Comparison of ENCODE assay signal across 1 cellular context in the genomic region with DNA sequence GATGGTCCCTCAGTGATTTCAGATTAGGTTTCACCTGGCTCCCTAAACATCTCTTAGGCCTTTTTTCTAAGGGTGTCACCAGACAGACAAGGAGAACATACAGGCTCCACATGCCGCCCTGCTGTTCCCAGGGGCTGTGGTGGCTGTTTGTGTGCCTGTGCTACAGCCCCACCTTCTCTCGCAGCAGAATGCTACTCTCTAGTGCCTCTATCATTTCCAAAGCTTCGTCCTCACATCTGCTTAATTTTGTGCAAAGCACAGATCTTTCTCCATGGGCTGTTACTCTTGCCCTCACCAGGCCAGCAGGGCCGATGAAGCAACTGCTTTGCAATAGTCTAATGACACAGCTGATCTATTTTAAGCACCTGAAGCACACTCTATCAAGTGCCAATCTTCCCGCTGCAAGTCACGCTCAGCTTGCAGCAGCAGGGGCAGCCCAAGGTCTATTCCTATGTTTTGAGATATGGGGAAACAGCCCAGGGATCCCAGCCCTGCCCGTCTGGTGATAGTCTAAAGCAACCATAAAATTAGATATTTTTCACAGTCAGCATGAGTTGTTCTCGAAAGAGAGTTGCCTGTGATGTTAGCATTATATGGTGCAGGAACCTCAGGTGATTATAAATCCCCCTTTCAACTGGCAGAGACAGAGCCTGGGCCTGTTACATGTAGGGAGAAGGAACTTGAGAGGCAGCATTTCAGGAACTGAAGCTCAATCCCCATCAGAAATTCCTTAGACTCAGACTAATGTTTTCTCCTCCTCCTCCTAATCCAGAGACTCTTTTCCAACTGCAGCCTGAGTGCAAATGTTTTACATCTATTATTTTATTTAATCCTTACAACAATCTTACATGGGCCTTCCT.
A peak's percentile ranks its signal among the peaks of the same experiment; 100 is the strongest.
TF ChIP-seq lines count a peak whose summit lies in the region.

No MANE protein-coding gene starts in this region.

TF ChIP-seq in K562, 482 proteins besides CTCF, POLR2A, EP300 and RAD21 (continues in another document):
- TF ChIP-seq, protein P1, sequence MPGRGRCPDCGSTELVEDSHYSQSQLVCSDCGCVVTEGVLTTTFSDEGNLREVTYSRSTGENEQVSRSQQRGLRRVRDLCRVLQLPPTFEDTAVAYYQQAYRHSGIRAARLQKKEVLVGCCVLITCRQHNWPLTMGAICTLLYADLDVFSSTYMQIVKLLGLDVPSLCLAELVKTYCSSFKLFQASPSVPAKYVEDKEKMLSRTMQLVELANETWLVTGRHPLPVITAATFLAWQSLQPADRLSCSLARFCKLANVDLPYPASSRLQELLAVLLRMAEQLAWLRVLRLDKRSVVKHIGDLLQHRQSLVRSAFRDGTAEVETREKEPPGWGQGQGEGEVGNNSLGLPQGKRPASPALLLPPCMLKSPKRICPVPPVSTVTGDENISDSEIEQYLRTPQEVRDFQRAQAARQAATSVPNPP (IDR thresholded peaks at IDR 0.05; ENCODE audit: borderline replicate concordance, insufficient read depth, insufficient read length) = no peak
- no peak; a peak in 1 of 6 replicates for TF ChIP-seq ZBTB11 (CRISPR knock-in tag; IDR thresholded peaks at IDR 0.05)
- TF ChIP-seq TRIM25 (IDR thresholded peaks at IDR 0.05; ENCODE audit: borderline replicate concordance) = no peak
- TF ChIP-seq, protein P2, sequence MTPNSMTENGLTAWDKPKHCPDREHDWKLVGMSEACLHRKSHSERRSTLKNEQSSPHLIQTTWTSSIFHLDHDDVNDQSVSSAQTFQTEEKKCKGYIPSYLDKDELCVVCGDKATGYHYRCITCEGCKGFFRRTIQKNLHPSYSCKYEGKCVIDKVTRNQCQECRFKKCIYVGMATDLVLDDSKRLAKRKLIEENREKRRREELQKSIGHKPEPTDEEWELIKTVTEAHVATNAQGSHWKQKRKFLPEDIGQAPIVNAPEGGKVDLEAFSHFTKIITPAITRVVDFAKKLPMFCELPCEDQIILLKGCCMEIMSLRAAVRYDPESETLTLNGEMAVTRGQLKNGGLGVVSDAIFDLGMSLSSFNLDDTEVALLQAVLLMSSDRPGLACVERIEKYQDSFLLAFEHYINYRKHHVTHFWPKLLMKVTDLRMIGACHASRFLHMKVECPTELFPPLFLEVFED (CRISPR knock-in tag; conservative IDR thresholded peaks at IDR 0.05) = no peak
- TF ChIP-seq, protein P3, sequence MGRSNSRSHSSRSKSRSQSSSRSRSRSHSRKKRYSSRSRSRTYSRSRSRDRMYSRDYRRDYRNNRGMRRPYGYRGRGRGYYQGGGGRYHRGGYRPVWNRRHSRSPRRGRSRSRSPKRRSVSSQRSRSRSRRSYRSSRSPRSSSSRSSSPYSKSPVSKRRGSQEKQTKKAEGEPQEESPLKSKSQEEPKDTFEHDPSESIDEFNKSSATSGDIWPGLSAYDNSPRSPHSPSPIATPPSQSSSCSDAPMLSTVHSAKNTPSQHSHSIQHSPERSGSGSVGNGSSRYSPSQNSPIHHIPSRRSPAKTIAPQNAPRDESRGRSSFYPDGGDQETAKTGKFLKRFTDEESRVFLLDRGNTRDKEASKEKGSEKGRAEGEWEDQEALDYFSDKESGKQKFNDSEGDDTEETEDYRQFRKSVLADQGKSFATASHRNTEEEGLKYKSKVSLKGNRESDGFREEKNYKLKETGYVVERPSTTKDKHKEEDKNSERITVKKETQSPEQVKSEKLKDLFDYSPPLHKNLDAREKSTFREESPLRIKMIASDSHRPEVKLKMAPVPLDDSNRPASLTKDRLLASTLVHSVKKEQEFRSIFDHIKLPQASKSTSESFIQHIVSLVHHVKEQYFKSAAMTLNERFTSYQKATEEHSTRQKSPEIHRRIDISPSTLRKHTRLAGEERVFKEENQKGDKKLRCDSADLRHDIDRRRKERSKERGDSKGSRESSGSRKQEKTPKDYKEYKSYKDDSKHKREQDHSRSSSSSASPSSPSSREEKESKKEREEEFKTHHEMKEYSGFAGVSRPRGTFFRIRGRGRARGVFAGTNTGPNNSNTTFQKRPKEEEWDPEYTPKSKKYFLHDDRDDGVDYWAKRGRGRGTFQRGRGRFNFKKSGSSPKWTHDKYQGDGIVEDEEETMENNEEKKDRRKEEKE (IDR thresholded peaks at IDR 0.05; ENCODE audit: borderline replicate concordance in 1 of 2, control insufficient read depth in 1 of 2, low read depth in 2 of 2, low read length in 1 of 2) = no peak
- TF ChIP-seq, protein P4, sequence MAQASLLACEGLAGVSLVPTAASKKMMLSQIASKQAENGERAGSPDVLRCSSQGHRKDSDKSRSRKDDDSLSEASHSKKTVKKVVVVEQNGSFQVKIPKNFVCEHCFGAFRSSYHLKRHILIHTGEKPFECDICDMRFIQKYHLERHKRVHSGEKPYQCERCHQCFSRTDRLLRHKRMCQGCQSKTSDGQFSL (CRISPR knock-in tag; IDR thresholded peaks at IDR 0.05) = no peak
- TF ChIP-seq, protein P4 (tag; IDR thresholded peaks at IDR 0.05) = no peak
- TF ChIP-seq RNF2 (IDR thresholded peaks at IDR 0.05) = peak; percentile 61; the same call in 1 of the 2 replicates
- no peak for TF ChIP-seq EHMT2 (IDR thresholded peaks at IDR 0.05)
- no peak for TF ChIP-seq USF2 (CRISPR knock-in tag; IDR thresholded peaks at IDR 0.05)
- peak; percentile 90 for TF ChIP-seq HDAC8 (tag; IDR thresholded peaks at IDR 0.05)
- TF ChIP-seq ELF1 (tag; IDR thresholded peaks at IDR 0.05) = peak; percentile 41; the same call in 1 of the 2 replicates
- no peak for TF ChIP-seq ZFP36 (IDR thresholded peaks at IDR 0.05; ENCODE audit: low read depth, low read length, partially characterized antibody)
- TF ChIP-seq TGIF2 (CRISPR knock-in tag; IDR thresholded peaks at IDR 0.05) = no peak
- no peak for TF ChIP-seq PHF21A (IDR thresholded peaks at IDR 0.05; ENCODE audit: borderline replicate concordance, low read depth)
- no peak for TF ChIP-seq SP1 (CRISPR knock-in tag; IDR thresholded peaks at IDR 0.05)
- TF ChIP-seq E2F3 (CRISPR knock-in tag; IDR thresholded peaks at IDR 0.05) = 0 out of 2 replicates have a peak, but pooled peaks have one; percentile 23
- no peak for TF ChIP-seq JUNB (CRISPR knock-in tag; conservative IDR thresholded peaks at IDR 0.05)
- no peak for TF ChIP-seq PHF8 (IDR thresholded peaks at IDR 0.05; ENCODE audit: borderline replicate concordance, low read length)
- no peak for TF ChIP-seq HNRNPUL1 (IDR thresholded peaks at IDR 0.05; ENCODE audit: low read length)
- TF ChIP-seq ZNF408 (CRISPR knock-in tag; IDR thresholded peaks at IDR 0.05; ENCODE audit: low read depth) = no peak
- no peak for TF ChIP-seq FOXJ3 (CRISPR knock-in tag; IDR thresholded peaks at IDR 0.05)
- TF ChIP-seq TBL1XR1 (IDR thresholded peaks at IDR 0.05; ENCODE audit: low read length in 2 of 2) = peak in 1 of 2 experiments; percentile 62; a peak in 1 of 4 replicates
- no peak for TF ChIP-seq DEAF1 (CRISPR knock-in tag; IDR thresholded peaks at IDR 0.05)
- TF ChIP-seq ZNF124 (CRISPR knock-in tag; IDR thresholded peaks at IDR 0.05) = no peak
- no peak for TF ChIP-seq CHD1 (IDR thresholded peaks at IDR 0.05; ENCODE audit: low read length)
- no peak for TF ChIP-seq NEUROD1 (IDR thresholded peaks at IDR 0.05; ENCODE audit: borderline replicate concordance, low read depth, low read length, partially characterized antibody)
- no peak for TF ChIP-seq PHB2 (IDR thresholded peaks at IDR 0.05; ENCODE audit: low read depth)
- no peak for TF ChIP-seq TSHZ1 (CRISPR knock-in tag; IDR thresholded peaks at IDR 0.05)
- TF ChIP-seq MAFF (IDR thresholded peaks at IDR 0.05; ENCODE audit: low read length) = no peak
- TF ChIP-seq HNRNPLL (IDR thresholded peaks at IDR 0.05; ENCODE audit: low read depth, low read length, poor library complexity, severe bottlenecking) = no peak
- TF ChIP-seq KAT7 (CRISPR knock-in tag; IDR thresholded peaks at IDR 0.05; ENCODE audit: borderline replicate concordance) = no peak
- no peak; the same call in 1 of the 2 replicates for TF ChIP-seq TAL1 (IDR thresholded peaks at IDR 0.05)
- TF ChIP-seq SIRT6 (IDR thresholded peaks at IDR 0.05; ENCODE audit: low read depth, low read length) = no peak
- TF ChIP-seq ATF1 (CRISPR knock-in tag; IDR thresholded peaks at IDR 0.05) = no peak
- TF ChIP-seq ATF1 (tag; IDR thresholded peaks at IDR 0.05) = no peak; the same call in 1 of the 2 replicates
- TF ChIP-seq MTA3 (IDR thresholded peaks at IDR 0.05; ENCODE audit: borderline replicate concordance) = no peak
